In the genomic region with DNA sequence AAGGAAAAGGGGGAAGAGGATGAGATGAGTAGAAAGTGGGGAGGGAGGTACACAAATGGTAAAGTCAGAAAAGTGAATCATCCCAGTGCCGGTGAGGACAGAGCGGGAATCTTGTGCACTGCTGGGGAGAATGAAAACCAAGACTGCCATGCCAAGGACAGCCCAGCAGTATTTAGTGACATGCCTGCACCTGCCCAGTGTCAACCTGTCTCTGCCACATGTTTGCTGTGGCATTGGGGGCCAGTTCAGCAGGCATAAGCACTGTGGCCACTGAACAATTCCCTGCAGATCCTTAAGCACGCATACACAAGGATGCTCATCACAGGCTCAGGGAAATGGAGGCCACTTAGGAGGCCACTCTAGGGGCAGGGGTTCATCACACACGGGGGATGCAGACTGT, we compare ENCODE assay signal across 27 cellular contexts. TPM values are rescaled to one million over a fixed set of nuclear protein-coding genes. Genes with fewer than 3 reads are reported as not detected.
DNase-seq lines count a peak whose midpoint lies in the region; ATAC-seq, FAIRE-seq and TF ChIP-seq lines count a peak whose summit lies in the region.
"Had no signal": no experiment of that assay in that cellular context is flagged by ENCODE, and none has a peak within 500 bp of the region (broad histone marks: within the 10 kb centered on the region; RNA-seq: fewer than 3 reads in every experiment).

No MANE protein-coding gene starts in this region.

- no peaks in the 10 kb centered on the region for H3K9me3 ChIP-seq in pancreas
- H3K9me3 ChIP-seq: adrenal gland had no signal

- DNase-seq in DMS79 (lab: John Stamatoyannopoulos, UW) (peak; percentile 90), NCI-H146 treated with DMSO at 0.1 percent for 48 hours (lab: John Stamatoyannopoulos, UW; ENCODE audit: unreplicated experiment) (peak; percentile 81), NCI-H748 (lab: John Stamatoyannopoulos, UW; ENCODE audit: unreplicated experiment) (peak; percentile 86), pancreas (peak in 2 of 6 donors; percentile 45 to 51), T-helper 2 cell (no peak)
- DNase-seq: activated CD4-positive, alpha-beta T cell treated with anti-CD3 and anti-CD28 coated beads, Interleukin-2, amount 10 ng/mL, durations not matched to agents 24 days and 14 days; activated CD8-positive, alpha-beta memory T cell treated with anti-CD3 and anti-CD28 coated beads, Interleukin-2, amount 50 U/mL, for 4 hours; activated gamma-delta T cell; foreskin fibroblast; GF-D8; H9; hippocampal formation; kidney; NCI-H446 treated with DMSO at 0.1 percent for 48 hours; stimulated activated naive CD8-positive, alpha-beta T cell treated with anti-CD3 and anti-CD28 coated beads, Interleukin-15, amount 100 ng/mL, for 72 hours; SW 1271; trophoblast cell had no signal

- intact Hi-C loops in pancreas (cut with DNase I) = no loop called here

- peaks cover 11 to 47% (median 23%) of the 10 kb centered on the region in 3 donors for H3K4me1 ChIP-seq in pancreas

- H3K36me3 ChIP-seq in pancreas = no peaks in the 10 kb centered on the region
- H3K36me3 ChIP-seq: adrenal gland, cardiac muscle cell had no signal

- no peak for FAIRE-seq in pancreas (lab: Jason Lieb, UNC)
- FAIRE-seq: GM12878, kidney had no signal

- H3K4me3 ChIP-seq in pancreas = no peak overlapping the region
- H3K4me3 ChIP-seq: adrenal gland, cardiac muscle cell, GM12878 had no signal

- WGBS in pancreas, 2 donors = 31 to 46% methylated on average over 4 of the region's 4 CpGs

- H3K27me3 ChIP-seq in pancreas = no peaks in the 10 kb centered on the region
- H3K27me3 ChIP-seq: adrenal gland, cardiac muscle cell had no signal

- H3K27ac ChIP-seq in pancreas = peak overlapping the region in 3 of 4 donors; percentile 30 to 61 (median 58)
- H3K27ac ChIP-seq: adrenal gland, cardiac muscle cell, parathyroid adenoma had no signal

- TF ChIP-seq CTCF in pancreas (IDR thresholded peaks at IDR 0.05) = no peak

- peak; percentile 30 to 62 (median 42) for ATAC-seq in pancreas
- no peak for ATAC-seq in GM21737 (IDR thresholded peaks at IDR 0.05; ENCODE audit: unreplicated experiment)
- ATAC-seq in HG03280 (IDR thresholded peaks at IDR 0.05; ENCODE audit: unreplicated experiment) = no peak
- ATAC-seq: GM12878; naive thymus-derived CD8-positive, alpha-beta T cell; stimulated activated naive CD8-positive, alpha-beta T cell treated with anti-CD3 and anti-CD28 coated beads, Interleukin-15, amount 100 ng/mL, for 72 hours had no signal

RNA-seq across cellular contexts. Expression of gene KCNK3, which starts 5.2 kb away (rescaled TPM):
- 10 to 100 TPM; 23.6 to 46.4 (median 31.4) TPM for total RNA-seq in pancreas
- polyA plus RNA-seq in pancreas = 1 to 10 TPM; 7.5 to 9.0 TPM
- total RNA-seq: activated CD4-positive, alpha-beta T cell treated with anti-CD3 and anti-CD28 coated beads, Interleukin-2, amount 10 ng/mL, durations not matched to agents 24 days and 14 days; dermis microvascular lymphatic vessel endothelial cell; HepG2; naive thymus-derived CD8-positive, alpha-beta T cell had no signal
- polyA plus RNA-seq: GM12878; HepG2; naive thymus-derived CD8-positive, alpha-beta T cell had no signal

RNA-seq across cellular contexts. Expression of gene CIB4, which starts 46.2 kb away (rescaled TPM):
- total RNA-seq in pancreas = under 1 TPM in 4 of 6 donors, not detected in 2; 0.19 to 0.62 (median 0.41) TPM
- under 1 TPM in 1 of 2 donors, not detected in 1; 0.23 TPM for polyA plus RNA-seq in pancreas
- total RNA-seq: activated CD4-positive, alpha-beta T cell treated with anti-CD3 and anti-CD28 coated beads, Interleukin-2, amount 10 ng/mL, durations not matched to agents 24 days and 14 days; cardiac muscle cell; dermis microvascular lymphatic vessel endothelial cell; GM12878; H9; HepG2; kidney; naive thymus-derived CD8-positive, alpha-beta T cell; skeletal muscle tissue had no signal
- polyA plus RNA-seq: cardiac muscle cell; GM12878; HepG2; naive thymus-derived CD8-positive, alpha-beta T cell had no signal

Comparison
In these comparisons a context has a peak if more than half of its experiments do, and no peak if none do; other contexts are left out.
1. DNase-seq: peak in DMS79 (single experiment), NCI-H146 treated with DMSO at 0.1 percent for 48 hours (single experiment) and NCI-H748 (single experiment); none in T-helper 2 cell (0 of 5).
2. ATAC-seq: peak in pancreas (4 of 4); none in GM21737 (single experiment) and HG03280 (single experiment).